Comparison of ENCODE assay signal across 9 cellular contexts in the genomic region with DNA sequence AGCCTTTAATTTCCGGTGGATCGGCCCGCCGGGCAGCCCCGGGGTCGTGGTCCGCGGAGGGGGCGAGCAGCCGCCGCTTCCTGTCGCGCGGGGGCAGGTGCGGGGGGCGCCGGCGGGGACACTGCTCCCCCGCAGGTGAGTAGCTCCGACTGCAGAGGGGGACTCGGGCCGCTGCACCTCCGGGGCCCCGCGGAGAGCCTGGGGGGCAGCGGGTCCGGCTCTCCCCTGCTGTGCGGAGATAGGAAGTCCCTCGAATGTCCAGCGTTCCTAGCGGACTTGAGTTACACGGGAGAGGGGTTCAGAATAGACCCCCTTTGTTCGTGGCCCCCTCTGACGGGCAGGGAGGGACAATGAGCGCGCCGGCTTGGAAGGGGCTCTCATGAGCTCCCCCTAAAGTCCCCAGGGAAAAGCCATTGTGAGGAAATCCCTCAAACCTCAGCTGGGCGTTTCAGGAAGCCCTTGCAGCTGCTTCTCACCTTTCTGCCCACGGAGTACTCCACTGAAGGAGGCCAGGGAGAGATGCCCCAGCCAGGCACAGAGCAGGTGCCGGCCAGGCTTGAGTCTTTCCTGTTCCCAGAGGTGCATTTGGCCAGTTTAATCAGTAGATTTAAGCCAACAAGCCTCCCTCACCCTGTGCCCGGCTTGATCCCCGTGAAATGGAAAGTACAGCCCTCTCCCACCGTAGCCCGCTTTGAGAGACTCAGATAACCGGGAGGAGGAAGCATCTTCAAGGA. TPM values are rescaled to one million over a fixed set of nuclear protein-coding genes. Genes with fewer than 3 reads are reported as not detected.
DNase-seq lines count a peak whose midpoint lies in the region; ATAC-seq, FAIRE-seq and TF ChIP-seq lines count a peak whose summit lies in the region.
"Had no signal": no experiment of that assay in that cellular context is flagged by ENCODE, and none has a peak within 500 bp of the region (broad histone marks: within the 10 kb centered on the region; RNA-seq: fewer than 3 reads in every experiment).

No MANE protein-coding gene starts in this region.

- TSS peak; percentile 36 for BruUV-seq in PC-9 (replicated peaks; lab: Mats Ljungman, UMichigan)

- TF ChIP-seq RAD21 in A549 (conservative IDR thresholded peaks at IDR 0.05 in 1 of 2, IDR thresholded peaks at IDR 0.05 in 1 of 2) (no peak), H1 (IDR thresholded peaks at IDR 0.05 in 1 of 2, conservative IDR thresholded peaks at IDR 0.05 in 1 of 2; ENCODE audit: low read depth in 2 of 2, low read length in 2 of 2) (0 out of 4 replicates have a peak, but pooled peaks of 1 of the 2 experiments have one; percentile 9)

- no peak overlapping the region for H3K56ac ChIP-seq in H1 (replicated peaks; ENCODE audit: insufficient read length, low read depth, low read length)

- CTCF ChIA-PET in A549 (lab: Yijun Ruan, JAX) (interaction anchor here (1.0 to 1.6 kb wide), 4 partner anchors 13 to 133 kb away, joined by 3 to 7 read pairs (median 4); no protein-coding TSS in a partner anchor), PC-9 (lab: Charles Lee) (no interaction called here), H1 (lab: Charles Lee; ENCODE audit: partially characterized antibody) (interaction anchor here (0.6 to 10.8 kb wide), 14 partner anchors 11 to 507 kb away, joined by 3 to 112 read pairs (median 9); no protein-coding TSS in a partner anchor)

- H3K27ac ChIP-seq in A549 (peak overlapping the region; percentile 67 to 88; a peak in 5 of 6 replicates), PC-9 (no peak overlapping the region), H1 (ENCODE audit: low read depth, low read length) (no peak overlapping the region), neural progenitor cell (peak overlapping the region; percentile 34)

- no peaks in the 10 kb centered on the region for H3K9me3 Mint-ChIP-seq in neural progenitor cell

- no peak overlapping the region for H3K14ac ChIP-seq in H1 (ENCODE audit: insufficient read length)

- no peak overlapping the region; the same call in 1 of the 2 replicates for H4K8ac ChIP-seq in H1 (ENCODE audit: extremely low read depth, insufficient read depth, low read length)

- H4K20me1 ChIP-seq in PC-9 (ENCODE audit: insufficient read depth) (peaks cover 6% of the 10 kb centered on the region), H1 (replicated peaks in 1 of 2; ENCODE audit: control insufficient read depth in 1 of 2, insufficient read depth in 2 of 2, low read length in 2 of 2) (peaks cover 27 to 31% of the 10 kb centered on the region in 2 experiments), neural progenitor cell (ENCODE audit: low read depth) (peaks cover 49% of the 10 kb centered on the region)

- no peak overlapping the region for H2BK120ac ChIP-seq in H1 (replicated peaks; ENCODE audit: low read depth, low read length)

- H3K79me1 ChIP-seq in H1 (ENCODE audit: low read depth, low read length), result peaks cover 22% of the 10 kb centered on the region

- H3K36me3 Mint-ChIP-seq in neural progenitor cell, result peaks cover 3% of the 10 kb centered on the region

- H3K27ac Mint-ChIP-seq in neural progenitor cell, result no peak overlapping the region

- peak overlapping the region; percentile 52 for H4K5ac ChIP-seq in H1 (ENCODE audit: insufficient read length, low read depth, low read length)

- H3K4me2 ChIP-seq in A549 (peak overlapping the region; percentile 98), PC-9 (peak overlapping the region; percentile 95), H1 (ENCODE audit: insufficient read depth in 1 of 2, low read depth in 2 of 2, low read length in 2 of 2) (peak overlapping the region; percentile 70 to 98), neural progenitor cell (peak overlapping the region; percentile 95)

- 0 out of 2 replicates have a peak overlapping the region, but pooled peaks have one; percentile 84 for H2BK12ac ChIP-seq in H1 (ENCODE audit: low read depth, low read length)

- peak overlapping the region; percentile 93 for H3K18ac ChIP-seq in H1 (ENCODE audit: extremely low read depth, low read length)

- H2BK20ac ChIP-seq in H1 (ENCODE audit: low read length), result no peak overlapping the region

- no peak for TF ChIP-seq EP300 in A549 (IDR thresholded peaks at IDR 0.05)
- no peak for TF ChIP-seq EP300 in H1 (IDR thresholded peaks at IDR 0.05; ENCODE audit: borderline replicate concordance in 1 of 2, low read depth in 2 of 2, low read length in 2 of 2)

- peaks cover 40% of the 10 kb centered on the region for H3K4me1 Mint-ChIP-seq in neural progenitor cell

- DNase-seq in A549 (ENCODE audit: low read depth in 1 of 2, low spot score in 1 of 2) (peak; percentile 26 to 53), H7 (peak; percentile 89), PC-9 (peak in 1 of 2 experiments; percentile 14), H1 (ENCODE audit: low read depth in 1 of 2, low spot score in 2 of 2) (peak in 1 of 2 experiments; percentile 62), neural progenitor cell (ENCODE audit: low spot score) (peak; percentile 88), inferior parietal cortex (ENCODE audit: extremely low spot score) (no peak)

- no peaks in the 10 kb centered on the region for H3K9me2 ChIP-seq in PC-9 (ENCODE audit: insufficient read depth)

- H3K4ac ChIP-seq in H1 (replicated peaks; ENCODE audit: insufficient read length, low read depth, low read length), result no peak overlapping the region

- H3K23me2 ChIP-seq in H1 (ENCODE audit: low read depth, low read length), result peaks cover 12% of the 10 kb centered on the region; the same call in 1 of the 2 replicates

- FAIRE-seq in A549 (lab: Jason Lieb, UNC), result no peak
- no peak for FAIRE-seq in H1 (lab: Jason Lieb, UNC)
- FAIRE-seq: colon had no signal

- POLR2A ChIA-PET in A549 (lab: Yijun Ruan, JAX), result no interaction called here
- POLR2A ChIA-PET in PC-9 (lab: Charles Lee; ENCODE audit: unreplicated experiment), result no interaction called here
- POLR2A ChIA-PET in H1 (lab: Charles Lee; ENCODE audit: partially characterized antibody), result interaction anchor here (0.7 to 2.1 kb wide), 8 partner anchors 9 to 127 kb away, joined by 3 to 6 read pairs (median 4); no protein-coding TSS in a partner anchor

- H3K4me1 ChIP-seq in A549 (0 out of 3 replicates have a peak, but pooled peaks cover 3% of the 10 kb centered on the region), PC-9 (replicated peaks; ENCODE audit: insufficient read depth) (peaks cover 24% of the 10 kb centered on the region), H1 (replicated peaks in 1 of 4; ENCODE audit: control insufficient read depth in 3 of 4, insufficient read depth in 4 of 4, low read length in 3 of 4) (peaks cover 13 to 45% (median 37%) of the 10 kb centered on the region in 4 experiments), neural progenitor cell (peaks cover 24% of the 10 kb centered on the region)

- no peak overlapping the region for H2AK5ac ChIP-seq in H1 (ENCODE audit: low read depth, low read length)

- H3K27me3 ChIP-seq in H7 (ENCODE audit: control insufficient read depth, insufficient read depth, low read length) (no peaks in the 10 kb centered on the region), PC-9 (ENCODE audit: insufficient read depth, low read depth) (no peaks in the 10 kb centered on the region), H1 (replicated peaks in 1 of 4; ENCODE audit: control insufficient read depth in 3 of 4, extremely low read depth in 1 of 4, insufficient read depth in 3 of 4, low read length in 3 of 4) (no peaks in the 10 kb centered on the region; a peak in 2 of 7 replicates), neural progenitor cell (no peaks in the 10 kb centered on the region)

- H3K9me3 ChIP-seq in A549 (no peaks in the 10 kb centered on the region), PC-9 (ENCODE audit: insufficient read depth, low read depth) (no peaks in the 10 kb centered on the region), H1 (ENCODE audit: insufficient read depth in 2 of 2, low read depth in 1 of 2, low read length in 1 of 2) (no peaks in the 10 kb centered on the region), neural progenitor cell (ENCODE audit: low read depth) (no peaks in the 10 kb centered on the region)

- H4K91ac ChIP-seq in H1 (replicated peaks; ENCODE audit: insufficient read length, low read length), result peak overlapping the region; percentile 92

- H3F3A ChIP-seq in PC-9 (ENCODE audit: insufficient read depth, low read depth) (peaks cover 7% of the 10 kb centered on the region; the same call in 1 of the 2 replicates), neural progenitor cell (ENCODE audit: low read depth) (peaks cover 28% of the 10 kb centered on the region)

- no peak for TF ChIP-seq CTCF in A549 (IDR thresholded peaks at IDR 0.05)
- TF ChIP-seq CTCF in PC-9 (conservative IDR thresholded peaks at IDR 0.05), result no peak; the same call in 1 of the 2 replicates
- peak in 1 of 3 experiments; percentile 39; a peak in 2 of 4 replicates for TF ChIP-seq CTCF in H1 (IDR thresholded peaks at IDR 0.05; ENCODE audit: control extremely low read depth in 1 of 3, insufficient read depth in 1 of 3, low read depth in 1 of 3, low read length in 3 of 3)
- peak; percentile 49 for TF ChIP-seq CTCF in neural progenitor cell (IDR thresholded peaks at IDR 0.05)

- peak overlapping the region; percentile 82 for H3K4me3 Mint-ChIP-seq in neural progenitor cell

- no peak overlapping the region for H3K23ac ChIP-seq in H1 (ENCODE audit: insufficient read length)

- H2AFZ ChIP-seq in PC-9 (peak overlapping the region; percentile 87), H1 (ENCODE audit: low read length) (no peak overlapping the region), neural progenitor cell (replicated peaks) (peak overlapping the region; percentile 52)

- peak overlapping the region; percentile 18; the same call in 1 of the 2 replicates for H2BK15ac ChIP-seq in H1 (ENCODE audit: low read length)

- 37% methylated on average over 12 of the region's 45 CpGs for WGBS in A549 (ENCODE audit: missing lambda C conversion rate)
- WGBS in H1 (ENCODE audit: extremely low coverage in 1 of 2, insufficient coverage in 1 of 2, insufficient read length in 1 of 2, insufficient replicate concordance in 2 of 2, low coverage in 1 of 2, low lambda C conversion rate in 2 of 2, missing lambda C conversion rate in 1 of 2), 2 experiments, result 10% methylated on average over 23 of the region's 45 CpGs; no CpG with 5 or more reads in 1 of the 2 experiments

- ATAC-seq in A549 (peak in 1 of 2 experiments; percentile 48; a peak in 3 of 6 replicates), HG02885 (IDR thresholded peaks at IDR 0.05; ENCODE audit: poor library complexity, unreplicated experiment) (no peak), GM18868 (IDR thresholded peaks at IDR 0.05; ENCODE audit: unreplicated experiment) (no peak)

- H3K27me3 Mint-ChIP-seq in neural progenitor cell (ENCODE audit: insufficient read depth, low read depth), result peaks cover 11% of the 10 kb centered on the region

- H3K36me3 ChIP-seq in H7 (replicated peaks; ENCODE audit: control insufficient read depth, insufficient read depth, low read length) (peaks cover 2% of the 10 kb centered on the region; the same call in 1 of the 2 replicates), PC-9 (ENCODE audit: low read depth) (no peaks in the 10 kb centered on the region), H1 (ENCODE audit: control insufficient read depth in 2 of 4, insufficient read depth in 4 of 4, low read length in 3 of 4) (peaks cover 0 to 4% (median 0%) of the 10 kb centered on the region in 4 experiments; a peak in 3 of 8 replicates), neural progenitor cell (no peaks in the 10 kb centered on the region)

- no peak overlapping the region for H2BK5ac ChIP-seq in H1 (ENCODE audit: low read depth, low read length)

- intact Hi-C loops in PC-9 (cut with micrococcal nuclease; ENCODE audit: unreplicated experiment), result loop anchor here (5.0 kb wide), 1 partner anchor 78 kb away; no protein-coding TSS in a partner anchor

- H3K79me2 ChIP-seq in PC-9 (ENCODE audit: low read depth) (0 out of 2 replicates have a peak, but pooled peaks cover 3% of the 10 kb centered on the region), H1 (ENCODE audit: control insufficient read depth in 1 of 2, insufficient read depth in 2 of 2, low read length in 2 of 2) (peaks cover 0 to 50% of the 10 kb centered on the region in 2 experiments; a peak in 2 of 4 replicates), neural progenitor cell (ENCODE audit: low read depth) (peaks cover 53% of the 10 kb centered on the region)

- TF ChIP-seq POLR2A in A549 (IDR thresholded peaks at IDR 0.05; ENCODE audit: low read length), result no peak
- TF ChIP-seq POLR2A in H1 (IDR thresholded peaks at IDR 0.05; ENCODE audit: control extremely low read depth in 1 of 2, low read depth in 2 of 2, low read length in 2 of 2), result no peak

- H3K9ac ChIP-seq in H1 (replicated peaks in 1 of 4; ENCODE audit: extremely low read depth in 1 of 4, low read depth in 3 of 4, low read length in 3 of 4) (peak overlapping the region in 3 of 4 experiments; percentile 42 to 70 (median 53); a peak in 5 of 7 replicates), neural progenitor cell (peak overlapping the region; percentile 49)

- H3K4me3 ChIP-seq in A549 (peak overlapping the region; percentile 77), H7 (ENCODE audit: insufficient read depth, low read depth, low read length) (peak overlapping the region; percentile 59), PC-9 (peak overlapping the region; percentile 73), H1 (ENCODE audit: extremely low read depth in 1 of 4, insufficient read depth in 2 of 4, low read depth in 3 of 4, low read length in 4 of 4) (peak overlapping the region; percentile 58 to 94 (median 78)), neural progenitor cell (peak overlapping the region; percentile 96)

RNA-seq across cellular contexts. Expression of a gene that starts 0.9 kb away (rescaled TPM):
- polyA plus RNA-seq in A549 (2011; rRNA removed) (3.1 and 3.3 TPM in 2 replicates), A549 (2017; fragmentation: RNase III; extraction: RNeasy Plus Mini Kit Qiagen cat#74134 plus additional on column Dnase treatment) (0.58 to 1.5 TPM (median 1.3 TPM) in 3 replicates), H1 (2011; rRNA removed) (39.2 and 46.7 TPM in 2 replicates)
- 1.3 and 1.6 TPM in 2 replicates for polyA plus RNA-seq in A549 (2012; cell fraction: cytosol; rRNA removed)
- polyA plus RNA-seq in A549 (2012; cell fraction: nucleus; rRNA removed), result 1.4 and 2.1 TPM in 2 replicates
- 2.6 and 3.1 TPM in 2 replicates for polyA minus RNA-seq in A549 (2011; rRNA and poly(A)+ RNA removed)
- total RNA-seq in H7 (2014; rRNA removed; shearing (Covaris generic)), result 24.2 and 37.9 TPM in 2 replicates
- total RNA-seq in PC-9 (2021) (8.4 and 9.4 TPM in 2 replicates), neural progenitor cell (ENCODE audit: low replicate concordance) (40.2 and 41.0 TPM in 2 replicates)
- 45.7 and 45.9 TPM in 2 replicates for total RNA-seq in H1 (2021; fragmentation: NEBNext Ultra II Directional; extraction: Animal tissue kit (Norgen Biotek cat#: 25700))
- 39.6 TPM for polyA plus RNA-seq in H1 (2011; cell fraction: cytosol; rRNA removed)
- 71.9 TPM for polyA plus RNA-seq in H1 (2011; cell fraction: nucleus; rRNA removed)
- polyA plus RNA-seq in H1 (2012, experiment 1 of 2), result 36.3 to 41.3 TPM (median 40.5 TPM) in 4 replicates
- polyA plus RNA-seq in H1 (2012, experiment 2 of 2), result 37.8 TPM
- polyA plus RNA-seq in H1 (2013, experiment 1 of 2), result 28.8 TPM
- 30.4 TPM for polyA plus RNA-seq in H1 (2013, experiment 2 of 2)
- 22.5 and 33.8 TPM in 2 replicates for polyA minus RNA-seq in H1 (2011; rRNA and poly(A)+ RNA removed)
- 25.3 TPM for polyA minus RNA-seq in H1 (2011; cell fraction: cytosol; rRNA and poly(A)+ RNA removed)
- 43.2 TPM for polyA minus RNA-seq in H1 (2011; cell fraction: nucleus; rRNA and poly(A)+ RNA removed)

Comparison
In these comparisons a context has a peak if more than half of its experiments do, and no peak if none do; other contexts are left out.
1. H3K27ac ChIP-seq: peak in A549 (2 of 2) and neural progenitor cell (single experiment); none in PC-9 (single experiment) and H1 (single experiment).
2. Peak in every context shown above with its lines, with median percentiles within 50 percentile points of each other: H3K4me2 ChIP-seq and H3K4me3 ChIP-seq.